20 cellular contexts compared by ENCODE assay signal in genomic region chr4:13970349-13970748, GRCh38.
A peak's percentile ranks its signal among the peaks of the same experiment; 100 is the strongest.
DNase-seq lines count a peak whose midpoint lies in the region; ATAC-seq, FAIRE-seq and TF ChIP-seq lines count a peak whose summit lies in the region.
"Had no signal": no experiment of that assay in that cellular context is flagged by ENCODE, and none has a peak within 500 bp of the region (broad histone marks: within the 10 kb centered on the region; RNA-seq: fewer than 3 reads in every experiment).

No MANE protein-coding gene starts in this region.

- peak overlapping the region; percentile 22; the same call in 1 of the 2 replicates for H2BK120ac ChIP-seq in IMR-90 (ENCODE audit: low read depth, low read length)

- H3K18ac ChIP-seq in IMR-90 (ENCODE audit: low read depth, low read length) = peak overlapping the region; percentile 17; the same call in 1 of the 2 replicates

- no peak for TF ChIP-seq POLR2A in IMR-90 (IDR thresholded peaks at IDR 0.05; ENCODE audit: low read depth, low read length)

- no peak overlapping the region for H3K9ac ChIP-seq in IMR-90 (ENCODE audit: low read depth, low read length)

- dilution Hi-C loops in IMR-90 (cut with HindIII; ENCODE audit: low sequenced_read_pairs, unreplicated experiment) = no loop called here

- peaks cover 6% of the 10 kb centered on the region for H3K27me3 Mint-ChIP-seq in nephron progenitor cell (ENCODE audit: low read depth, poor library complexity)

- no peak overlapping the region for H4K5ac ChIP-seq in IMR-90 (ENCODE audit: low read depth, low read length)

- no peaks in the 10 kb centered on the region for H3K36me3 Mint-ChIP-seq in nephron progenitor cell (ENCODE audit: low read depth)

- peaks cover 3% of the 10 kb centered on the region; the same call in 1 of the 2 replicates for H3K9me1 ChIP-seq in IMR-90 (ENCODE audit: insufficient read depth, low read length)

- POLR2A ChIA-PET in IMR-90 (lab: Charles Lee; ENCODE audit: unreplicated experiment) = no interaction called here

- no peak overlapping the region for H3K4me2 ChIP-seq in IMR-90 (ENCODE audit: low read depth, low read length)

- no peak for TF ChIP-seq RAD21 in IMR-90 (IDR thresholded peaks at IDR 0.05; ENCODE audit: low read length)

- FAIRE-seq in D721Med (lab: Jason Lieb, UNC) = no peak
- FAIRE-seq: A204.1, H54 had no signal

- H3K4me1 ChIP-seq in IMR-90 (ENCODE audit: control insufficient read depth, insufficient read depth, low read length) = peaks cover 2% of the 10 kb centered on the region; the same call in 1 of the 2 replicates
- H3K4me1 ChIP-seq: Caco-2, SJCRH30 had no signal

- peak overlapping the region; percentile 22; the same call in 1 of the 2 replicates for H2BK20ac ChIP-seq in IMR-90 (ENCODE audit: low read depth, low read length)

- no peak overlapping the region for H3K56ac ChIP-seq in IMR-90 (ENCODE audit: extremely low read depth, insufficient read depth, low read length)

- no peaks in the 10 kb centered on the region for H3K9me3 ChIP-seq in IMR-90 (ENCODE audit: control insufficient read depth, insufficient read depth, low read length)
- H3K9me3 ChIP-seq: Caco-2, SJCRH30 had no signal

- H3K4me1 Mint-ChIP-seq in nephron progenitor cell = peaks cover 39% of the 10 kb centered on the region

- H2AK9ac ChIP-seq in IMR-90 (replicated peaks; ENCODE audit: low read depth, low read length, poor library complexity) = no peak overlapping the region

- DNase-seq in AG10803 (ENCODE audit: low read depth) (peak; percentile 25), IMR-90 (peak; percentile 26), choroid plexus epithelial cell (ENCODE audit: low read depth) (peak; percentile 46), nephron progenitor cell (no peak), D721Med (ENCODE audit: insufficient read length, low spot score) (no peak), NCI-H345 treated with DMSO at 0.1 percent for 48 hours (lab: John Stamatoyannopoulos, UW; ENCODE audit: unreplicated experiment) (no peak), NK-92 (lab: John Stamatoyannopoulos, UW; ENCODE audit: unreplicated experiment) (no peak), AG20443 (ENCODE audit: low spot score) (no peak)
- DNase-seq: AML-193; Caco-2; DMS79 treated with DMSO at 0.1 percent for 48 hours; NCI-H1436 treated with DMSO at 0.1 percent for 48 hours; NCI-H2227 treated with DMSO at 0.1 percent for 48 hours; NCI-H526 treated with DMSO at 0.1 percent for 48 hours; NK-92 treated with Interleukin-12 subunit alpha and Interleukin-12 subunit beta, amount 100 ng/mL, for 24 hours; OCI-M1; SJCRH30 had no signal

- no peak overlapping the region for H2AFZ ChIP-seq in IMR-90 (replicated peaks; ENCODE audit: low read length, poor library complexity)

- no peaks in the 10 kb centered on the region for H3K36me3 ChIP-seq in IMR-90 (ENCODE audit: control insufficient read depth, insufficient read depth, low read length)
- H3K36me3 ChIP-seq: SJCRH30 had no signal

- H3K23ac ChIP-seq in IMR-90 (ENCODE audit: low read depth, low read length) = no peak overlapping the region

- H4K20me1 ChIP-seq in IMR-90 (ENCODE audit: insufficient read depth, low read length) = no peaks in the 10 kb centered on the region

- no peak overlapping the region for H3K4me3 Mint-ChIP-seq in nephron progenitor cell

- ATAC-seq in IMR-90 (ENCODE audit: low read depth) = no peak

- H3K27ac Mint-ChIP-seq in nephron progenitor cell = peak overlapping the region; percentile 14

- TF ChIP-seq CTCF in AG10803 (conservative IDR thresholded peaks at IDR 0.05; ENCODE audit: low read length) = no peak
- no peak for TF ChIP-seq CTCF in IMR-90 (conservative IDR thresholded peaks at IDR 0.05; ENCODE audit: low read depth, low read length)
- TF ChIP-seq CTCF in choroid plexus epithelial cell (conservative IDR thresholded peaks at IDR 0.05; ENCODE audit: low read depth, low read length) = no peak
- no peak for TF ChIP-seq CTCF in nephron progenitor cell (IDR thresholded peaks at IDR 0.05)
- no peak for TF ChIP-seq CTCF in D721Med (IDR thresholded peaks at IDR 0.05; ENCODE audit: insufficient read depth, missing control alignments)

- intact Hi-C loops in IMR-90 (cut with micrococcal nuclease) = no loop called here

- no peaks in the 10 kb centered on the region for H3K27me3 ChIP-seq in IMR-90 (ENCODE audit: control insufficient read depth, insufficient read depth, low read length)
- H3K27me3 ChIP-seq: SJCRH30 had no signal

- H3K79me1 ChIP-seq in IMR-90 (ENCODE audit: low read depth in 1 of 2, low read length in 2 of 2) = no peaks in the 10 kb centered on the region

- no TSS peak for BruUV-seq in IMR-90 (replicated peaks; lab: Mats Ljungman, UMichigan)

- 0 out of 2 replicates have a peak overlapping the region, but pooled peaks have one; percentile 18 for H3K4ac ChIP-seq in IMR-90 (ENCODE audit: low read depth, low read length)

- peak overlapping the region in 1 of 2 experiments; percentile 43; a peak in 1 of 4 replicates for H4K8ac ChIP-seq in IMR-90 (ENCODE audit: low read depth in 2 of 2, low read length in 2 of 2)

- H2BK5ac ChIP-seq in IMR-90 (ENCODE audit: low read depth, low read length, poor library complexity, severe bottlenecking) = no peak overlapping the region

- CTCF ChIA-PET in IMR-90 (lab: Yijun Ruan, JAX) = no interaction called here

- no peak overlapping the region for H3K27ac ChIP-seq in IMR-90 (ENCODE audit: insufficient read depth, low read length)
- H3K27ac ChIP-seq: RWPE1, SJCRH30 had no signal

- H4K91ac ChIP-seq in IMR-90 (ENCODE audit: insufficient read depth, low read depth, low read length) = 0 out of 2 replicates have a peak overlapping the region, but pooled peaks have one; percentile 18

- no CpG with 5 or more reads among the region's 2 CpGs for WGBS in IMR-90 (ENCODE audit: extremely low coverage in 2 of 2, insufficient read length in 1 of 2), 2 experiments

- no peaks in the 10 kb centered on the region for H3K9me3 Mint-ChIP-seq in nephron progenitor cell

- in situ Hi-C loops in IMR-90 (cut with MboI; ENCODE audit: low sequenced_read_pairs) = no loop called here

- H2AK5ac ChIP-seq in IMR-90 (ENCODE audit: low read depth, low read length) = peak overlapping the region; percentile 53; the same call in 1 of the 2 replicates

- no peak overlapping the region for H2BK15ac ChIP-seq in IMR-90 (ENCODE audit: low read depth, low read length)

- H3K4me3 ChIP-seq in AG10803 (ENCODE audit: low read length) (no peak overlapping the region), IMR-90 (ENCODE audit: insufficient read depth, low read depth, low read length) (no peak overlapping the region), choroid plexus epithelial cell (ENCODE audit: low read depth, low read length) (no peak overlapping the region)
- H3K4me3 ChIP-seq: SJCRH30 had no signal

- no peak overlapping the region for H3K14ac ChIP-seq in IMR-90 (replicated peaks; ENCODE audit: low read depth, low read length)

TF ChIP-seq in IMR-90, 13 proteins besides CTCF, POLR2A, EP300 and RAD21:
- no peak for TF ChIP-seq SMC3 (IDR thresholded peaks at IDR 0.05; ENCODE audit: low read depth, low read length)

Comparison
In these comparisons a context has a peak if more than half of its experiments do, and no peak if none do; other contexts are left out.
1. DNase-seq: peak in AG10803 (single experiment), IMR-90 (single experiment) and choroid plexus epithelial cell (single experiment); none in nephron progenitor cell (single experiment), D721Med (single experiment), NCI-H345 treated with DMSO at 0.1 percent for 48 hours (single experiment), NK-92 (single experiment) and AG20443 (single experiment).